In genomic region chr1:197320991-197321531, GRCh38 we compare ENCODE assay signal across 14 cellular contexts. TPM values are rescaled to one million over a fixed set of nuclear protein-coding genes. Genes with fewer than 3 reads are reported as not detected.
DNase-seq lines count a peak whose midpoint lies in the region; ATAC-seq, FAIRE-seq and TF ChIP-seq lines count a peak whose summit lies in the region.
"Had no signal": no experiment of that assay in that cellular context is flagged by ENCODE, and none has a peak within 500 bp of the region (broad histone marks: within the 10 kb centered on the region; RNA-seq: fewer than 3 reads in every experiment).

No MANE protein-coding gene starts in this region.

- POLR2A ChIA-PET in H1 (lab: Charles Lee; ENCODE audit: partially characterized antibody) (no interaction called here), T-cell (lab: Charles Lee) (no interaction called here)

- no peak for TF ChIP-seq POLR2A in H1 (IDR thresholded peaks at IDR 0.05; ENCODE audit: control extremely low read depth in 1 of 2, low read depth in 2 of 2, low read length in 2 of 2)

- H3K4me3 Mint-ChIP-seq in natural killer cell = no peak overlapping the region
- no peak overlapping the region for H3K4me3 Mint-ChIP-seq in T-cell
- H3K4me3 Mint-ChIP-seq: activated CD4-positive, alpha-beta T cell treated with anti-CD3 and anti-CD28 coated beads, Interleukin-2, amount 10 ng/mL, durations not matched to agents 24 days and 14 days had no signal

- no peak overlapping the region for H3K4me2 ChIP-seq in H1 (ENCODE audit: insufficient read depth in 1 of 2, low read depth in 2 of 2, low read length in 2 of 2)
- no peak overlapping the region for H3K4me2 ChIP-seq in mesenchymal stem cell (ENCODE audit: low read length, poor library complexity, severe bottlenecking)

- H3K36me3 ChIP-seq in H1 (ENCODE audit: control insufficient read depth in 2 of 4, insufficient read depth in 4 of 4, low read length in 3 of 4) = no peaks in the 10 kb centered on the region
- H3K36me3 ChIP-seq in mesenchymal stem cell (ENCODE audit: control insufficient read depth in 1 of 2, insufficient read depth in 2 of 2, low read depth in 1 of 2, low read length in 2 of 2) = no peaks in the 10 kb centered on the region
- H3K36me3 ChIP-seq: SJSA1, spleen had no signal

- H3K4me1 ChIP-seq in H1 (replicated peaks in 1 of 4; ENCODE audit: control insufficient read depth in 3 of 4, insufficient read depth in 4 of 4, low read length in 3 of 4) (no peaks in the 10 kb centered on the region), mesenchymal stem cell (ENCODE audit: control insufficient read depth, insufficient read depth, low read depth, low read length) (peaks cover 2% of the 10 kb centered on the region)
- H3K4me1 ChIP-seq: SJSA1, spleen had no signal

- H2BK15ac ChIP-seq in H1 (ENCODE audit: low read length) (no peak overlapping the region), mesenchymal stem cell (ENCODE audit: low read depth, poor library complexity, severe bottlenecking) (no peak overlapping the region)

- no peaks in the 10 kb centered on the region for H3K4me1 Mint-ChIP-seq in natural killer cell
- peaks cover 0 to 3% (median 3%) of the 10 kb centered on the region in 3 donors for H3K4me1 Mint-ChIP-seq in T-cell
- H3K4me1 Mint-ChIP-seq: activated CD4-positive, alpha-beta T cell treated with anti-CD3 and anti-CD28 coated beads, Interleukin-2, amount 10 ng/mL, durations not matched to agents 24 days and 14 days had no signal

- H2AK5ac ChIP-seq in H1 (ENCODE audit: low read depth, low read length) (no peak overlapping the region), mesenchymal stem cell (ENCODE audit: low read length, severe bottlenecking) (no peak overlapping the region)

- no peaks in the 10 kb centered on the region for H3K79me2 ChIP-seq in H1 (ENCODE audit: control insufficient read depth in 1 of 2, insufficient read depth in 2 of 2, low read length in 2 of 2)

- H3K14ac ChIP-seq in H1 (ENCODE audit: insufficient read length) = no peak overlapping the region
- H3K14ac ChIP-seq in mesenchymal stem cell (ENCODE audit: low read length in 2 of 2) = no peak overlapping the region

- WGBS in H1 (ENCODE audit: extremely low coverage in 1 of 2, insufficient coverage in 1 of 2, insufficient read length in 1 of 2, insufficient replicate concordance in 2 of 2, low coverage in 1 of 2, low lambda C conversion rate in 2 of 2, missing lambda C conversion rate in 1 of 2), 2 experiments = 95% methylated on average over 2 of the region's 2 CpGs; no CpG with 5 or more reads in 1 of the 2 experiments
- WGBS in mesenchymal stem cell = 94% methylated on average over 2 of the region's 2 CpGs

- no peaks in the 10 kb centered on the region for H3K36me3 Mint-ChIP-seq in natural killer cell
- H3K36me3 Mint-ChIP-seq in T-cell = no peaks in the 10 kb centered on the region
- H3K36me3 Mint-ChIP-seq: activated naive CD4-positive, alpha-beta T cell treated with anti-CD3 and anti-CD28 coated beads, Interleukin-2, amount 50 U/mL, for 72 hours had no signal

- no peaks in the 10 kb centered on the region for H3K23me2 ChIP-seq in H1 (ENCODE audit: low read depth, low read length)

- CTCF ChIA-PET in H1 (lab: Charles Lee; ENCODE audit: partially characterized antibody) (interaction anchor here (0.9 kb wide), 1 partner anchor 588 kb away, joined by 3 read pairs; no protein-coding TSS in a partner anchor), T-cell (lab: Charles Lee) (no interaction called here)

- no peak overlapping the region for H2BK12ac ChIP-seq in H1 (ENCODE audit: low read depth, low read length)
- H2BK12ac ChIP-seq in mesenchymal stem cell (ENCODE audit: low read length in 2 of 2) = no peak overlapping the region

- FAIRE-seq in H1 (lab: Jason Lieb, UNC) = no peak

- H2BK5ac ChIP-seq in H1 (ENCODE audit: low read depth, low read length) (no peak overlapping the region), mesenchymal stem cell (ENCODE audit: low read depth, low read length, poor library complexity, severe bottlenecking) (no peak overlapping the region)

- DNase-seq in AG09309 (ENCODE audit: low read depth) = peak; percentile 25
- DNase-seq in NCI-H446 treated with DMSO at 0.1 percent for 48 hours (lab: John Stamatoyannopoulos, UW) = peak; percentile 57
- no peak for DNase-seq in H1 (ENCODE audit: low read depth in 1 of 2, low spot score in 2 of 2)
- DNase-seq in mesenchymal stem cell = no peak
- DNase-seq in germinal center (ENCODE audit: low spot score) = no peak
- no peak for DNase-seq in natural killer cell
- DNase-seq in T-cell = no peak
- DNase-seq in NCI-H2227 (lab: John Stamatoyannopoulos, UW; ENCODE audit: unreplicated experiment) = no peak
- DNase-seq: activated CD4-positive, alpha-beta T cell treated with anti-CD3 and anti-CD28 coated beads, Interleukin-2, amount 10 ng/mL, durations not matched to agents 24 days and 14 days; erythroblast; NCI-H2029; spleen had no signal

- no peak for TF ChIP-seq EP300 in H1 (IDR thresholded peaks at IDR 0.05; ENCODE audit: borderline replicate concordance in 1 of 2, low read depth in 2 of 2, low read length in 2 of 2)

- no peak for ATAC-seq in natural killer cell
- ATAC-seq in T-cell (replicated peaks in 1 of 4) = no peak
- ATAC-seq: activated naive CD4-positive, alpha-beta T cell treated with anti-CD3 and anti-CD28 coated beads, Interleukin-2, amount 50 U/mL, for 72 hours had no signal

- H3K23ac ChIP-seq in H1 (ENCODE audit: insufficient read length) = no peak overlapping the region
- H3K23ac ChIP-seq in mesenchymal stem cell (ENCODE audit: low read length in 2 of 2) = no peak overlapping the region

- no peak overlapping the region for H3K56ac ChIP-seq in H1 (replicated peaks; ENCODE audit: insufficient read length, low read depth, low read length)

- no peak for TF ChIP-seq RAD21 in H1 (IDR thresholded peaks at IDR 0.05 in 1 of 2, conservative IDR thresholded peaks at IDR 0.05 in 1 of 2; ENCODE audit: low read depth in 2 of 2, low read length in 2 of 2)

- H3K9ac ChIP-seq in H1 (replicated peaks in 1 of 4; ENCODE audit: extremely low read depth in 1 of 4, low read depth in 3 of 4, low read length in 3 of 4) (no peak overlapping the region), mesenchymal stem cell (ENCODE audit: low read length) (peak overlapping the region; percentile 2)

- H4K91ac ChIP-seq in H1 (replicated peaks; ENCODE audit: insufficient read length, low read length) (no peak overlapping the region), mesenchymal stem cell (ENCODE audit: low read length) (no peak overlapping the region)

- no peak overlapping the region for H4K8ac ChIP-seq in H1 (ENCODE audit: extremely low read depth, insufficient read depth, low read length)
- no peak overlapping the region for H4K8ac ChIP-seq in mesenchymal stem cell (ENCODE audit: low read length)

- no peaks in the 10 kb centered on the region for H4K20me1 ChIP-seq in H1 (replicated peaks in 1 of 2; ENCODE audit: control insufficient read depth in 1 of 2, insufficient read depth in 2 of 2, low read length in 2 of 2)

- H3K27me3 Mint-ChIP-seq in natural killer cell (ENCODE audit: low read depth in 2 of 2) (peaks cover 0 to 12% of the 10 kb centered on the region in 2 donors), T-cell (no peaks in the 10 kb centered on the region)

- TF ChIP-seq CTCF in AG09309 (IDR thresholded peaks at IDR 0.05; ENCODE audit: control insufficient read depth, insufficient read depth, low read depth, low read length, missing control alignments) = no peak
- TF ChIP-seq CTCF in H1 (IDR thresholded peaks at IDR 0.05; ENCODE audit: control extremely low read depth in 1 of 3, insufficient read depth in 1 of 3, low read depth in 1 of 3, low read length in 3 of 3) = no peak
- no peak for TF ChIP-seq CTCF in natural killer cell (IDR thresholded peaks at IDR 0.05)

- no peak overlapping the region for H4K5ac ChIP-seq in H1 (ENCODE audit: insufficient read length, low read depth, low read length)

- H3K18ac ChIP-seq in H1 (ENCODE audit: extremely low read depth, low read length) (no peak overlapping the region), mesenchymal stem cell (ENCODE audit: low read depth in 1 of 2, low read length in 2 of 2) (no peak overlapping the region)

- H3K4ac ChIP-seq in H1 (replicated peaks; ENCODE audit: insufficient read length, low read depth, low read length) (no peak overlapping the region), mesenchymal stem cell (ENCODE audit: low read depth in 1 of 2, low read length in 2 of 2) (no peak overlapping the region)

- H3K27me3 ChIP-seq in H1 (replicated peaks in 1 of 4; ENCODE audit: control insufficient read depth in 3 of 4, extremely low read depth in 1 of 4, insufficient read depth in 3 of 4, low read length in 3 of 4) = no peaks in the 10 kb centered on the region
- H3K27me3 ChIP-seq in mesenchymal stem cell (ENCODE audit: control insufficient read depth in 1 of 2, insufficient read depth in 1 of 2, low read length in 2 of 2) = no peaks in the 10 kb centered on the region
- H3K27me3 ChIP-seq: SJSA1, spleen had no signal

- H3K4me3 ChIP-seq in AG09309 (ENCODE audit: control insufficient read depth, low read depth, low read length) (no peak overlapping the region), H1 (ENCODE audit: extremely low read depth in 1 of 4, insufficient read depth in 2 of 4, low read depth in 3 of 4, low read length in 4 of 4) (no peak overlapping the region), mesenchymal stem cell (ENCODE audit: insufficient read depth in 1 of 2, low read depth in 1 of 2, low read length in 2 of 2) (no peak overlapping the region)
- H3K4me3 ChIP-seq: SJSA1, spleen had no signal

- no peaks in the 10 kb centered on the region for H3K9me3 ChIP-seq in H1 (ENCODE audit: insufficient read depth in 2 of 2, low read depth in 1 of 2, low read length in 1 of 2)
- H3K9me3 ChIP-seq in mesenchymal stem cell (ENCODE audit: control insufficient read depth, low read length) = no peaks in the 10 kb centered on the region
- H3K9me3 ChIP-seq: SJSA1, spleen had no signal

- H3K9me3 Mint-ChIP-seq in natural killer cell (no peaks in the 10 kb centered on the region), T-cell (no peaks in the 10 kb centered on the region)
- H3K9me3 Mint-ChIP-seq: activated CD4-positive, alpha-beta T cell treated with anti-CD3 and anti-CD28 coated beads, Interleukin-2, amount 10 ng/mL, durations not matched to agents 24 days and 14 days; activated naive CD4-positive, alpha-beta T cell treated with anti-CD3 and anti-CD28 coated beads, Interleukin-2, amount 50 U/mL, for 72 hours had no signal

- H2BK20ac ChIP-seq in H1 (ENCODE audit: low read length) = no peak overlapping the region

- H3K27ac Mint-ChIP-seq in natural killer cell (no peak overlapping the region), T-cell (no peak overlapping the region)
- H3K27ac Mint-ChIP-seq: activated CD4-positive, alpha-beta T cell treated with anti-CD3 and anti-CD28 coated beads, Interleukin-2, amount 10 ng/mL, durations not matched to agents 24 days and 14 days; activated naive CD4-positive, alpha-beta T cell treated with anti-CD3 and anti-CD28 coated beads, Interleukin-2, amount 50 U/mL, for 72 hours had no signal

- H3K27ac ChIP-seq in H1 (ENCODE audit: low read depth, low read length) (no peak overlapping the region), mesenchymal stem cell (ENCODE audit: low read length, poor library complexity, severe bottlenecking) (peak overlapping the region; percentile 25)
- H3K27ac ChIP-seq: SJSA1, spleen had no signal

- H2AFZ ChIP-seq in H1 (ENCODE audit: low read length) = no peak overlapping the region; the same call in 1 of the 2 replicates
- no peak overlapping the region for H2AFZ ChIP-seq in mesenchymal stem cell (ENCODE audit: low read depth, low read length)

- intact Hi-C loops in natural killer cell (cut with micrococcal nuclease) = no loop called here

- no peaks in the 10 kb centered on the region for H3K79me1 ChIP-seq in H1 (ENCODE audit: low read depth, low read length)
- H3K79me1 ChIP-seq in mesenchymal stem cell (replicated peaks; ENCODE audit: low read length, poor library complexity, severe bottlenecking) = no peaks in the 10 kb centered on the region

- H2BK120ac ChIP-seq in H1 (replicated peaks; ENCODE audit: low read depth, low read length) (no peak overlapping the region), mesenchymal stem cell (ENCODE audit: low read depth, low read length) (no peak overlapping the region)

RNA-seq across cellular contexts. Expression of gene CRB1, which starts 53.0 kb away (rescaled TPM):
- 0.19 TPM in 1 of 2 replicates, not detected in the other for total RNA-seq in H1 (2021; fragmentation: NEBNext Ultra II Directional; extraction: Animal tissue kit (Norgen Biotek cat#: 25700))
- polyA plus RNA-seq in H1 (2011; rRNA removed) = 0.03 TPM in 2 replicates
- 0.08 TPM for polyA plus RNA-seq in H1 (2011; cell fraction: cytosol; rRNA removed)
- polyA plus RNA-seq in H1 (2011; cell fraction: nucleus; rRNA removed) = 0.06 TPM
- 0.06 TPM in 1 of 4 replicates, not detected in the others for polyA plus RNA-seq in H1 (2012, experiment 1 of 2)
- not detected for polyA plus RNA-seq in H1 (2012, experiment 2 of 2)
- 0.08 TPM for polyA plus RNA-seq in H1 (2013, experiment 1 of 2)
- 0.13 TPM for polyA plus RNA-seq in H1 (2013, experiment 2 of 2)
- polyA minus RNA-seq in H1 (2011; rRNA and poly(A)+ RNA removed) = 0.03 and 0.15 TPM in 2 replicates
- polyA minus RNA-seq in H1 (2011; cell fraction: cytosol; rRNA and poly(A)+ RNA removed) = not detected
- polyA minus RNA-seq in H1 (2011; cell fraction: nucleus; rRNA and poly(A)+ RNA removed) = 0.30 TPM
- polyA plus RNA-seq in mesenchymal stem cell (2013, experiment 1 of 2) = not detected
- polyA plus RNA-seq in mesenchymal stem cell (2013, experiment 2 of 2) = not detected
- total RNA-seq in natural killer cell (under 1 TPM in 2 of 3 donors, not detected in 1; 0.36 to 0.83 TPM), T-cell (under 1 TPM; 0.09 to 0.47 (median 0.33) TPM)
- total RNA-seq: activated CD4-positive, alpha-beta T cell treated with anti-CD3 and anti-CD28 coated beads, Interleukin-2, amount 10 ng/mL, durations not matched to agents 24 days and 14 days had no signal

Comparison
In these comparisons a context has a peak if more than half of its experiments do, and no peak if none do; other contexts are left out.
1. DNase-seq: peak in AG09309 (single experiment) and NCI-H446 treated with DMSO at 0.1 percent for 48 hours (single experiment); none in H1 (0 of 2), mesenchymal stem cell (single experiment), germinal center (single experiment), natural killer cell (single experiment), T-cell (0 of 34) and NCI-H2227 (single experiment).